Comparison of ENCODE assay signal across 8 cellular contexts in genomic region chr11:57456960-57457642, GRCh38. TPM values are rescaled to one million over a fixed set of nuclear protein-coding genes. Genes with fewer than 3 reads are reported as not detected.
DNase-seq lines count a peak whose midpoint lies in the region; ATAC-seq and TF ChIP-seq lines count a peak whose summit lies in the region.

No MANE protein-coding gene starts in this region.

- no peaks in the 10 kb centered on the region for H3K36me3 ChIP-seq in lower lobe of right lung

- intact Hi-C loops in lower lobe of right lung (cut with DNase I): no loop called here

- H3K27ac ChIP-seq in lower lobe of right lung: no peak overlapping the region

- H3K4me1 ChIP-seq in lower lobe of right lung: peaks cover 41% of the 10 kb centered on the region

- H3K9me3 ChIP-seq in lower lobe of right lung: no peaks in the 10 kb centered on the region

- H3K4me3 ChIP-seq in lower lobe of right lung: no peak overlapping the region

- peak; percentile 60 for DNase-seq in AG09319 (ENCODE audit: extremely low read depth, low read depth)
- DNase-seq in NCI-H526 treated with DMSO at 0.1 percent for 48 hours (lab: John Stamatoyannopoulos, UW): peak; percentile 58
- DNase-seq in activated CD4-positive, alpha-beta T cell treated with anti-CD3 and anti-CD28 coated beads, Interleukin-2, amount 50 U/mL, for 24 hours (ENCODE audit: low read depth in 1 of 2, low spot score in 1 of 2): peak; percentile 53 to 58
- peak; percentile 43 to 78 for DNase-seq in dermis microvascular lymphatic vessel endothelial cell (ENCODE audit: low read depth in 2 of 2)
- peak; percentile 92 for DNase-seq in lower lobe of right lung
- DNase-seq in stimulated activated CD8-positive, alpha-beta memory T cell treated with anti-CD3 and anti-CD28 coated beads, Interleukin-12 subunit alpha, Interleukin-12 subunit beta, amount 100 ng/mL, for 4 hours (ENCODE audit: low read depth): peak; percentile 45

- ATAC-seq in GM18867 (IDR thresholded peaks at IDR 0.05; ENCODE audit: unreplicated experiment): peak; percentile 73
- peak; percentile 69 for ATAC-seq in HG03175 (IDR thresholded peaks at IDR 0.05; ENCODE audit: unreplicated experiment)
- ATAC-seq in lower lobe of right lung: peak; percentile 89 to 91

- TF ChIP-seq CTCF in AG09319 (IDR thresholded peaks at IDR 0.05; ENCODE audit: low read depth, low read length) (peak; percentile 100), lower lobe of right lung (IDR thresholded peaks at IDR 0.05) (peak; percentile 99)

- peaks cover 26% of the 10 kb centered on the region for H3K27me3 ChIP-seq in lower lobe of right lung (ENCODE audit: low read depth)

RNA-seq across cellular contexts. Expression of gene RTN4RL2, which starts 3.2 kb away (rescaled TPM):
- total RNA-seq in dermis microvascular lymphatic vessel endothelial cell (0.13 TPM in 1 of 2 replicates, not detected in the other), lower lobe of right lung (4.8 TPM)

RNA-seq across cellular contexts. Expression of gene SLC43A3, which starts 30.2 kb away (rescaled TPM):
- total RNA-seq in dermis microvascular lymphatic vessel endothelial cell (24.4 and 35.3 TPM in 2 replicates), lower lobe of right lung (102 TPM)

RNA-seq across cellular contexts. Expression of gene SLC43A1, which starts 58.4 kb away (rescaled TPM):
- 11.0 and 19.0 TPM in 2 replicates for total RNA-seq in dermis microvascular lymphatic vessel endothelial cell
- total RNA-seq in lower lobe of right lung: 13.2 TPM
